35 cellular contexts compared by ENCODE assay signal in the genomic region with DNA sequence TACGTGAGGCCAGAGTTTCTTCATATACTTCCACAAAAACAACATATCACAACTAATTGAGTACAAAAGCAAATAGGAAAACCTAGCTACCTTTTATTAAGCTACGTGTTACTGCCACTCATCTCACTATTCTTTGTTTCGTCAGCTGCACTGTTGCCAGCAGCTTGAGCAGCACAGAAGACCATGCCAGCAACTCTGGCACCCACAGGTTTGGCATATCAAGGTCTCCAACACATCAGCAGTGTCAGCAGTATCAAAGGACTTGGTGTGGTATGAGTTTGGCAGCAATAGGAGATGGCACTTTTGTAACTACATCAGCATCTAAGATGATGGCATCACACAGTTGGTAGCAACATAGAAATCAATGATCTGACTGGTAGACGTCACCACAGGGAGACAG. TPM values are rescaled to one million over a fixed set of nuclear protein-coding genes. Genes with fewer than 3 reads are reported as not detected.
"Had no signal": no experiment of that assay in that cellular context is flagged by ENCODE, and none has a peak within 500 bp of the region (broad histone marks: within the 10 kb centered on the region; RNA-seq: fewer than 3 reads in every experiment).

No MANE protein-coding gene starts in this region.

- H3K36me3 ChIP-seq: adrenal gland, breast epithelium, Peyer's patch had no signal

- H3K4me3 ChIP-seq: adrenal gland, body of pancreas, breast epithelium, Peyer's patch, SJCRH30 had no signal

- H3K9me3 Mint-ChIP-seq: activated CD4-positive, alpha-beta T cell treated with anti-CD3 and anti-CD28 coated beads, Interleukin-2, amount 10 ng/mL, durations not matched to agents 24 days and 14 days; activated CD8-positive, alpha-beta T cell treated with anti-CD3 and anti-CD28 coated beads for 36 hours; activated naive CD4-positive, alpha-beta T cell treated with anti-CD3 and anti-CD28 coated beads, Interleukin-2, amount 50 U/mL, for 24 hours; activated naive CD8-positive, alpha-beta T cell treated with anti-CD3 and anti-CD28 coated beads, Interleukin-2, amount 10 ng/mL, durations not matched to agents 7 days and 5 days; activated T-cell treated with anti-CD3 and anti-CD28 coated beads, Interleukin-2, amount 50 U/mL, for 72 hours; activated T-helper 17 cell treated with anti-CD3 and anti-CD28 coated beads, Interleukin-2, amount 50 U/mL, for 72 hours; T-helper 1 cell treated with Interleukin-12 subunit alpha and Interleukin-12 subunit beta and Interleukin-4 antibody, amounts not matched to agents 30 μg/mL and 1 μg/mL, for 36 hours; T-helper 2 cell treated with Interferon-gamma antibody and Interleukin-4, amounts not matched to agents 5 μg/mL and 100 μg/mL, for 36 hours had no signal

- H3K9me2 ChIP-seq: SK-N-SH had no signal

- H3K4me2 ChIP-seq: SK-N-SH had no signal

- H3K36me3 Mint-ChIP-seq: activated naive CD4-positive, alpha-beta T cell treated with anti-CD3 and anti-CD28 coated beads, Interleukin-2, amount 50 U/mL, for 24 hours; activated naive CD8-positive, alpha-beta T cell treated with anti-CD3 and anti-CD28 coated beads, Interleukin-2, amount 10 ng/mL, durations not matched to agents 7 days and 5 days had no signal

- H3K27me3 Mint-ChIP-seq: activated CD8-positive, alpha-beta T cell treated with anti-CD3 and anti-CD28 coated beads for 36 hours; activated naive CD4-positive, alpha-beta T cell treated with anti-CD3 and anti-CD28 coated beads, Interleukin-2, amount 50 U/mL, for 24 hours; activated T-helper 17 cell treated with anti-CD3 and anti-CD28 coated beads, Interleukin-2, amount 50 U/mL, for 72 hours had no signal

- H3K27me3 ChIP-seq: adrenal gland, body of pancreas, breast epithelium, Peyer's patch, SJCRH30 had no signal

- H3K27ac Mint-ChIP-seq: activated CD4-positive, alpha-beta T cell treated with anti-CD3 and anti-CD28 coated beads, Interleukin-2, amount 10 ng/mL, durations not matched to agents 24 days and 14 days; activated CD8-positive, alpha-beta T cell treated with anti-CD3 and anti-CD28 coated beads for 36 hours; activated naive CD4-positive, alpha-beta T cell treated with anti-CD3 and anti-CD28 coated beads, Interleukin-2, amount 50 U/mL, for 24 hours; activated naive CD8-positive, alpha-beta T cell treated with anti-CD3 and anti-CD28 coated beads, Interleukin-2, amount 10 ng/mL, durations not matched to agents 7 days and 5 days; activated T-cell treated with anti-CD3 and anti-CD28 coated beads, Interleukin-2, amount 50 U/mL, for 72 hours; activated T-helper 17 cell treated with anti-CD3 and anti-CD28 coated beads, Interleukin-2, amount 50 U/mL, for 72 hours; T-helper 1 cell treated with Interleukin-12 subunit alpha and Interleukin-12 subunit beta and Interleukin-4 antibody, amounts not matched to agents 30 μg/mL and 1 μg/mL, for 36 hours; T-helper 2 cell treated with Interferon-gamma antibody and Interleukin-4, amounts not matched to agents 5 μg/mL and 100 μg/mL, for 36 hours had no signal

- H3K9ac ChIP-seq: SK-N-SH had no signal

- H3K4me3 Mint-ChIP-seq: activated CD4-positive, alpha-beta T cell treated with anti-CD3 and anti-CD28 coated beads, Interleukin-2, amount 10 ng/mL, durations not matched to agents 24 days and 14 days; activated CD8-positive, alpha-beta T cell treated with anti-CD3 and anti-CD28 coated beads for 36 hours; activated naive CD4-positive, alpha-beta T cell treated with anti-CD3 and anti-CD28 coated beads, Interleukin-2, amount 50 U/mL, for 24 hours; activated naive CD8-positive, alpha-beta T cell treated with anti-CD3 and anti-CD28 coated beads, Interleukin-2, amount 10 ng/mL, durations not matched to agents 7 days and 5 days; activated T-cell treated with anti-CD3 and anti-CD28 coated beads, Interleukin-2, amount 50 U/mL, for 72 hours; activated T-helper 17 cell treated with anti-CD3 and anti-CD28 coated beads, Interleukin-2, amount 50 U/mL, for 72 hours; T-helper 1 cell treated with Interleukin-12 subunit alpha and Interleukin-12 subunit beta and Interleukin-4 antibody, amounts not matched to agents 30 μg/mL and 1 μg/mL, for 36 hours; T-helper 2 cell treated with Interferon-gamma antibody and Interleukin-4, amounts not matched to agents 5 μg/mL and 100 μg/mL, for 36 hours had no signal

- DNase-seq: activated CD4-positive, alpha-beta T cell treated with anti-CD3 and anti-CD28 coated beads, Interleukin-2, amount 10 ng/mL, durations not matched to agents 24 days and 14 days; activated CD4-positive, alpha-beta T cell treated with anti-CD3 and anti-CD28 coated beads, Interleukin-2, amount 50 U/mL, for 4 hours; activated CD8-positive, alpha-beta T cell treated with anti-CD3 and anti-CD28 coated beads for 36 hours; activated effector memory CD4-positive, alpha-beta T cell treated with anti-CD3 and anti-CD28 coated beads, Interleukin-2, amount 50 U/mL, for 16 hours; activated naive CD4-positive, alpha-beta T cell; activated naive CD8-positive, alpha-beta T cell treated with anti-CD3 and anti-CD28 coated beads, Interleukin-2, amount 10 ng/mL, durations not matched to agents 7 days and 5 days; activated T-cell treated with anti-CD3 and anti-CD28 coated beads, Interleukin-2, amount 50 U/mL, for 1 hour; activated T-cell treated with anti-CD3 and anti-CD28 coated beads, Interleukin-2, amount 50 U/mL, for 72 hours; adrenal gland; body of pancreas; caudate nucleus; cerebellar nuclear complex; NCI-H1105; NCI-H1417 treated with DMSO at 0.1 percent for 48 hours; NCI-H187 treated with DMSO at 0.1 percent for 48 hours; NCI-H2081; NCI-H2171 treated with DMSO at 0.1 percent for 48 hours; NCI-H2227 treated with DMSO at 0.1 percent for 48 hours; NCI-H446; NCI-H510A treated with DMSO at 0.1 percent for 48 hours; NCI-H526 treated with DMSO at 0.1 percent for 48 hours; NCI-H774; NK-92 treated with Interleukin-12 subunit alpha and Interleukin-12 subunit beta, amount 100 ng/mL, for 24 hours; PC-3; Peyer's patch; SHP77; SJCRH30; SK-N-SH had no signal

- ATAC-seq: activated CD8-positive, alpha-beta T cell treated with anti-CD3 and anti-CD28 coated beads for 36 hours; activated T-cell treated with anti-CD3 and anti-CD28 coated beads, Interleukin-2, amount 50 U/mL, for 72 hours; activated T-helper 17 cell treated with anti-CD3 and anti-CD28 coated beads, Interleukin-2, amount 50 U/mL, for 72 hours; body of pancreas; PC-3 had no signal

- H3K27ac ChIP-seq: adrenal gland, body of pancreas, breast epithelium, Peyer's patch, RWPE1, SJCRH30 had no signal

- H3K9me3 ChIP-seq: adrenal gland, body of pancreas, breast epithelium, Peyer's patch, SJCRH30, SK-N-SH had no signal

- H3K4me1 Mint-ChIP-seq: activated naive CD4-positive, alpha-beta T cell treated with anti-CD3 and anti-CD28 coated beads, Interleukin-2, amount 50 U/mL, for 24 hours; activated T-helper 17 cell treated with anti-CD3 and anti-CD28 coated beads, Interleukin-2, amount 50 U/mL, for 72 hours had no signal

- H3K4me1 ChIP-seq: adrenal gland, body of pancreas, breast epithelium, Peyer's patch, SJCRH30 had no signal

RNA-seq across cellular contexts. Expression of gene CDKL2, which starts 30.7 kb away (rescaled TPM):
- total RNA-seq: activated CD4-positive, alpha-beta T cell treated with anti-CD3 and anti-CD28 coated beads, Interleukin-2, amount 10 ng/mL, durations not matched to agents 24 days and 14 days had no signal

RNA-seq across cellular contexts. Expression of gene ODAPH, which starts 43.8 kb away (rescaled TPM):
- total RNA-seq: activated CD8-positive, alpha-beta memory T cell treated with anti-CD3 and anti-CD28 coated beads for 36 hours; activated CD8-positive, alpha-beta T cell treated with anti-CD3 and anti-CD28 coated beads for 36 hours; adrenal gland; body of pancreas; breast epithelium; PC-3; Peyer's patch had no signal
